ENCODE assay signal across 19 cellular contexts in genomic region chr7:91398341-91398740, GRCh38.
"Had no signal": no experiment of that assay in that cellular context is flagged by ENCODE, and none has a peak within 500 bp of the region (broad histone marks: within the 10 kb centered on the region; RNA-seq: fewer than 3 reads in every experiment).

No MANE protein-coding gene starts in this region.

- ATAC-seq: activated CD4-positive, CD25-positive, alpha-beta regulatory T cell treated with anti-CD3 and anti-CD28 coated beads, Interleukin-2, amount 50 U/mL, for 24 hours; left ventricle myocardium superior; naive thymus-derived CD8-positive, alpha-beta T cell; stimulated activated effector memory CD8-positive, alpha-beta T cell treated with anti-CD3 and anti-CD28 coated beads, Interleukin-12 subunit alpha, Interleukin-12 subunit beta, amount 100 ng/mL, for 72 hours had no signal

- DNase-seq: activated CD4-positive, alpha-beta T cell treated with anti-CD3 and anti-CD28 coated beads, Interleukin-2, amount 50 U/mL, for 1 hour; activated CD8-positive, alpha-beta memory T cell treated with anti-CD3 and anti-CD28 coated beads for 24 hours; activated naive CD4-positive, alpha-beta T cell; activated naive CD8-positive, alpha-beta T cell treated with anti-CD3 and anti-CD28 coated beads, Interleukin-2, amount 10 ng/mL, durations not matched to agents 7 days and 5 days; brain microvascular endothelial cell; effector CD8-positive, alpha-beta T cell; foreskin fibroblast; hippocampal formation; kidney glomerular epithelial cell; left ventricle myocardium superior; naive thymus-derived CD8-positive, alpha-beta T cell; retina; stimulated activated CD4-positive, alpha-beta T cell treated with anti-CD3 and anti-CD28 coated beads, Interleukin-12 subunit alpha, Interleukin-12 subunit beta, amount 100 ng/mL, for 4 hours; stimulated activated CD4-positive, alpha-beta T cell treated with anti-CD3 and anti-CD28 coated beads, Interleukin-2, amount 100 ng/mL, for 24 hours; tibial artery had no signal

- H3K4me3 Mint-ChIP-seq: activated naive CD8-positive, alpha-beta T cell treated with anti-CD3 and anti-CD28 coated beads, Interleukin-2, amount 10 ng/mL, durations not matched to agents 7 days and 5 days; memory B cell; naive thymus-derived CD8-positive, alpha-beta T cell; stimulated activated effector memory CD8-positive, alpha-beta T cell treated with anti-CD3 and anti-CD28 coated beads, Interleukin-12 subunit alpha, Interleukin-12 subunit beta, amount 100 ng/mL, for 72 hours had no signal

- H3K4me1 Mint-ChIP-seq: activated naive CD8-positive, alpha-beta T cell treated with anti-CD3 and anti-CD28 coated beads, Interleukin-2, amount 10 ng/mL, durations not matched to agents 7 days and 5 days; memory B cell; naive thymus-derived CD8-positive, alpha-beta T cell; stimulated activated effector memory CD8-positive, alpha-beta T cell treated with anti-CD3 and anti-CD28 coated beads, Interleukin-12 subunit alpha, Interleukin-12 subunit beta, amount 100 ng/mL, for 72 hours had no signal

- H3K4me3 ChIP-seq: tibial artery, vagina had no signal

- H3K4me1 ChIP-seq: tibial artery, vagina had no signal

- H3K9me3 ChIP-seq: tibial artery, vagina had no signal

- H3K36me3 ChIP-seq: brain microvascular endothelial cell, tibial artery, vagina had no signal

- H3K9me3 Mint-ChIP-seq: memory B cell had no signal

- H3K27me3 Mint-ChIP-seq: activated naive CD8-positive, alpha-beta T cell treated with anti-CD3 and anti-CD28 coated beads, Interleukin-2, amount 10 ng/mL, durations not matched to agents 7 days and 5 days had no signal

- H3K27me3 ChIP-seq: brain microvascular endothelial cell, tibial artery, vagina had no signal

- H3K27ac Mint-ChIP-seq: activated naive CD8-positive, alpha-beta T cell treated with anti-CD3 and anti-CD28 coated beads, Interleukin-2, amount 10 ng/mL, durations not matched to agents 7 days and 5 days; memory B cell; naive thymus-derived CD8-positive, alpha-beta T cell; stimulated activated effector memory CD8-positive, alpha-beta T cell treated with anti-CD3 and anti-CD28 coated beads, Interleukin-12 subunit alpha, Interleukin-12 subunit beta, amount 100 ng/mL, for 72 hours had no signal

- H3K36me3 Mint-ChIP-seq: activated naive CD8-positive, alpha-beta T cell treated with anti-CD3 and anti-CD28 coated beads, Interleukin-2, amount 10 ng/mL, durations not matched to agents 7 days and 5 days; naive thymus-derived CD8-positive, alpha-beta T cell; stimulated activated effector memory CD8-positive, alpha-beta T cell treated with anti-CD3 and anti-CD28 coated beads, Interleukin-12 subunit alpha, Interleukin-12 subunit beta, amount 100 ng/mL, for 72 hours had no signal

- H3K27ac ChIP-seq: brain microvascular endothelial cell, tibial artery, vagina had no signal
